Comparison of ENCODE assay signal across 8 cellular contexts in genomic region chr10:104329754-104330153, GRCh38. TPM values are rescaled to one million over a fixed set of nuclear protein-coding genes. Genes with fewer than 3 reads are reported as not detected.
A peak's percentile ranks its signal among the peaks of the same experiment; 100 is the strongest.
DNase-seq lines count a peak whose midpoint lies in the region; ATAC-seq and TF ChIP-seq lines count a peak whose summit lies in the region.

No MANE protein-coding gene starts in this region.

- POLR2A ChIA-PET in HEK293 (lab: Yijun Ruan, JAX): interaction anchor here (1.6 kb wide), 1 partner anchor 8 kb away, joined by 7 read pairs; the partner anchor contains the start of gene ITPRIP
- POLR2A ChIA-PET in activated CD8-positive, alpha-beta T cell treated with anti-CD3 and anti-CD28 coated beads, Interleukin-2, amount 10 ng/mL, durations not matched to agents 7 days and 5 days (lab: Charles Lee): interaction anchor here (0.9 to 2.2 kb wide), 5 partner anchors 9 to 30 kb away, joined by 3 to 24 read pairs (median 4); partner anchors contain the start of gene ITPRIP

- no peaks in the 10 kb centered on the region for H3K9me3 Mint-ChIP-seq in activated CD8-positive, alpha-beta T cell treated with anti-CD3 and anti-CD28 coated beads, Interleukin-2, amount 10 ng/mL, durations not matched to agents 7 days and 5 days (ENCODE audit: insufficient read depth)

- CTCF ChIA-PET in HEK293 (lab: Yijun Ruan, JAX): interaction anchor here (0.6 to 2.8 kb wide), 5 partner anchors 20 to 420 kb away, joined by 3 to 13 read pairs (median 8); no protein-coding TSS in a partner anchor
- CTCF ChIA-PET in activated CD8-positive, alpha-beta T cell treated with anti-CD3 and anti-CD28 coated beads, Interleukin-2, amount 10 ng/mL, durations not matched to agents 7 days and 5 days (lab: Charles Lee): interaction anchor here (1.0 to 6.5 kb wide), 11 partner anchors 8 to 69 kb away, joined by 3 to 53 read pairs (median 4); partner anchors contain the start of genes CFAP58 and ITPRIP

- H3K4me1 Mint-ChIP-seq in activated CD8-positive, alpha-beta T cell treated with anti-CD3 and anti-CD28 coated beads, Interleukin-2, amount 10 ng/mL, durations not matched to agents 7 days and 5 days (ENCODE audit: low read depth): peaks cover 98% of the 10 kb centered on the region

- H3K9me3 ChIP-seq in HEK293 (ENCODE audit: control insufficient read depth, insufficient read depth, low read depth, low read length): no peaks in the 10 kb centered on the region

- no peaks in the 10 kb centered on the region for H3K27me3 Mint-ChIP-seq in activated CD8-positive, alpha-beta T cell treated with anti-CD3 and anti-CD28 coated beads, Interleukin-2, amount 10 ng/mL, durations not matched to agents 7 days and 5 days (ENCODE audit: low read depth)

- H3K27ac ChIP-seq in HEK293 (ENCODE audit: extremely low read depth, low read depth, low read length): peak overlapping the region; percentile 55; the same call in 1 of the 2 replicates

- DNase-seq in activated CD8-positive, alpha-beta T cell treated with anti-CD3 and anti-CD28 coated beads, Interleukin-2, amount 10 ng/mL, durations not matched to agents 7 days and 5 days: no peak
- no peak for DNase-seq in left ventricle myocardium superior
- DNase-seq in stimulated activated naive CD8-positive, alpha-beta T cell treated with anti-CD3 and anti-CD28 coated beads, Interleukin-15, Interleukin-2, amounts not matched to agents 100 U/mL and 50 U/mL, for 24 hours: no peak

- intact Hi-C loops in left ventricle myocardium superior (cut with micrococcal nuclease): no loop called here

- peak overlapping the region; percentile 55 for H3K4me3 Mint-ChIP-seq in activated CD8-positive, alpha-beta T cell treated with anti-CD3 and anti-CD28 coated beads, Interleukin-2, amount 10 ng/mL, durations not matched to agents 7 days and 5 days

- no peak overlapping the region for H3K4me3 ChIP-seq in HEK293 (ENCODE audit: low read depth, low read length)

- no peak for TF ChIP-seq CTCF in HEK293 (tag by site-specific recombination; IDR thresholded peaks at IDR 0.05)

- H3K36me3 Mint-ChIP-seq in activated CD8-positive, alpha-beta T cell treated with anti-CD3 and anti-CD28 coated beads, Interleukin-2, amount 10 ng/mL, durations not matched to agents 7 days and 5 days (ENCODE audit: low read depth): peaks cover 45% of the 10 kb centered on the region

- peak; percentile 3 for ATAC-seq in activated CD8-positive, alpha-beta T cell treated with anti-CD3 and anti-CD28 coated beads, Interleukin-2, amount 10 ng/mL, durations not matched to agents 7 days and 5 days
- ATAC-seq in left ventricle myocardium superior: peak; percentile 6
- ATAC-seq in stimulated activated naive CD8-positive, alpha-beta T cell treated with anti-CD3 and anti-CD28 coated beads, Interleukin-15, Interleukin-2, amounts not matched to agents 100 U/mL and 50 U/mL, for 24 hours: peak; percentile 1
- ATAC-seq in GM18520 (IDR thresholded peaks at IDR 0.05; ENCODE audit: unreplicated experiment): no peak
- no peak for ATAC-seq in HG02763 (IDR thresholded peaks at IDR 0.05; ENCODE audit: unreplicated experiment)
- no peak for ATAC-seq in activated CD4-positive, CD25-positive, alpha-beta regulatory T cell treated with anti-CD3 and anti-CD28 coated beads, Interleukin-2, amount 50 U/mL, for 24 hours
- ATAC-seq in GM21576 (IDR thresholded peaks at IDR 0.05; ENCODE audit: unreplicated experiment): no peak

- H3K36me3 ChIP-seq in HEK293 (ENCODE audit: control insufficient read depth in 2 of 2, insufficient read depth in 1 of 2, low read length in 2 of 2): no peaks in the 10 kb centered on the region

- H3K27ac Mint-ChIP-seq in activated CD8-positive, alpha-beta T cell treated with anti-CD3 and anti-CD28 coated beads, Interleukin-2, amount 10 ng/mL, durations not matched to agents 7 days and 5 days: peak overlapping the region; percentile 91

- peaks cover 40% of the 10 kb centered on the region for H3K4me1 ChIP-seq in HEK293 (ENCODE audit: control insufficient read depth, insufficient read depth, low read length)

TF ChIP-seq in HEK293, 187 proteins besides CTCF, POLR2A, EP300 and RAD21:
- 0 out of 2 replicates have a peak, but pooled peaks have one; percentile 39 for TF ChIP-seq ZNF513 (tag by site-specific recombination; IDR thresholded peaks at IDR 0.05)
- no peak for TF ChIP-seq ZFP69B (tag by site-specific recombination; IDR thresholded peaks at IDR 0.05)

RNA-seq across cellular contexts. Expression of gene ITPRIP, which starts 8.5 kb away (rescaled TPM):
- 10 to 100 TPM; 26.6 to 27.1 TPM for total RNA-seq in activated CD8-positive, alpha-beta T cell treated with anti-CD3 and anti-CD28 coated beads, Interleukin-2, amount 10 ng/mL, durations not matched to agents 7 days and 5 days
- total RNA-seq in left ventricle myocardium superior: 27.6 TPM

RNA-seq across cellular contexts. Expression of gene CFAP58, which starts 23.9 kb away (rescaled TPM):
- under 1 TPM; 0.24 to 0.47 TPM for total RNA-seq in activated CD8-positive, alpha-beta T cell treated with anti-CD3 and anti-CD28 coated beads, Interleukin-2, amount 10 ng/mL, durations not matched to agents 7 days and 5 days
- total RNA-seq in left ventricle myocardium superior: 1.2 TPM

Comparison
In these comparisons a context has a peak if more than half of its experiments do, and no peak if none do; other contexts are left out.
1. ATAC-seq: peak in activated CD8-positive, alpha-beta T cell treated with anti-CD3 and anti-CD28 coated beads, Interleukin-2, amount 10 ng/mL, durations not matched to agents 7 days and 5 days (single experiment), left ventricle myocardium superior (single experiment) and stimulated activated naive CD8-positive, alpha-beta T cell treated with anti-CD3 and anti-CD28 coated beads, Interleukin-15, Interleukin-2, amounts not matched to agents 100 U/mL and 50 U/mL, for 24 hours (single experiment); none in GM18520 (single experiment), HG02763 (single experiment), activated CD4-positive, CD25-positive, alpha-beta regulatory T cell treated with anti-CD3 and anti-CD28 coated beads, Interleukin-2, amount 50 U/mL, for 24 hours (0 of 2) and GM21576 (single experiment).